In the genomic region with DNA sequence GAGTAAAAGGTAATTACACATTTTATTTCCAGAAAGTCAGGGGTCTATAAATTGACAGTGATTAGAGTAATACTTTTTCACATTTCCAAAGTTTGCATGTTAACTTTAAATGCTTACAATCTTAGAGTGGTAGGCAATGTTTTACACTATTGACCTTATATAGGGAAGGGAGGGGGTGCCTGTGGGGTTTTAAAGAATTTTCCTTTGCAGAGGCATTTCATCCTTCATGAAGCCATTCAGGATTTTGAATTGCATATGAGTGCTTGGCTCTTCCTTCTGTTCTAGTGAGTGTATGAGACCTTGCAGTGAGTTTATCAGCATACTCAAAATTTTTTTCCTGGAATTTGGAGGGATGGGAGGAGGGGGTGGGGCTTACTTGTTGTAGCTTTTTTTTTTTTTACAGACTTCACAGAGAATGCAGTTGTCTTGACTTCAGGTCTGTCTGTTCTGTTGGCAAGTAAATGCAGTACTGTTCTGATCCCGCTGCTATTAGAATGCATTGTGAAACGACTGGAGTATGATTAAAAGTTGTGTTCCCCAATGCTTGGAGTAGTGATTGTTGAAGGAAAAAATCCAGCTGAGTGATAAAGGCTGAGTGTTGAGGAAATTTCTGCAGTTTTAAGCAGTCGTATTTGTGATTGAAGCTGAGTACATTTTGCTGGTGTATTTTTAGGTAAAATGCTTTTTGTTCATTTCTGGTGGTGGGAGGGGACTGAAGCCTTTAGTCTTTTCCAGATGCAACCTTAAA, we compare ENCODE assay signal across 9 cellular contexts. TPM values are rescaled to one million over a fixed set of nuclear protein-coding genes. Genes with fewer than 3 reads are reported as not detected.
DNase-seq lines count a peak whose midpoint lies in the region; ATAC-seq and TF ChIP-seq lines count a peak whose summit lies in the region.
"Had no signal": no experiment of that assay in that cellular context is flagged by ENCODE, and none has a peak within 500 bp of the region (broad histone marks: within the 10 kb centered on the region; RNA-seq: fewer than 3 reads in every experiment).

No MANE protein-coding gene starts in this region.

- H3K27ac Mint-ChIP-seq in activated T-helper 2 cell treated with anti-CD3 and anti-CD28 coated beads, Interferon-gamma antibody, Interleukin-2, Interleukin-4, amounts not matched to agents 10 μg/mL and 5 μg/mL and 100 μg/mL, durations not matched to agents 14 hours and 24 hours and 36 hours = peak overlapping the region; percentile 74
- H3K27ac Mint-ChIP-seq: memory B cell had no signal

- peaks cover 37% of the 10 kb centered on the region for H3K4me1 Mint-ChIP-seq in activated T-helper 2 cell treated with anti-CD3 and anti-CD28 coated beads, Interferon-gamma antibody, Interleukin-2, Interleukin-4, amounts not matched to agents 10 μg/mL and 5 μg/mL and 100 μg/mL, durations not matched to agents 14 hours and 24 hours and 36 hours (ENCODE audit: low read depth)

- H3K4me3 ChIP-seq in right atrium auricular region (peak overlapping the region; percentile 75 to 79), thymus (ENCODE audit: low read length) (peak overlapping the region; percentile 100)

- under 1% methylated on average over 3 of the region's 3 CpGs for WGBS in thymus

- ATAC-seq in Right ventricle myocardium inferior = no peak
- no peak for ATAC-seq in HG03280 (IDR thresholded peaks at IDR 0.05; ENCODE audit: unreplicated experiment)

- H3K36me3 ChIP-seq in right atrium auricular region (peaks cover 71% of the 10 kb centered on the region), thymus (ENCODE audit: control insufficient read depth, insufficient read depth) (peaks cover 55% of the 10 kb centered on the region)

- H3K9me3 ChIP-seq in right atrium auricular region (no peaks in the 10 kb centered on the region), thymus (ENCODE audit: control insufficient read depth) (no peaks in the 10 kb centered on the region)

- H3K4me3 Mint-ChIP-seq in activated T-helper 2 cell treated with anti-CD3 and anti-CD28 coated beads, Interferon-gamma antibody, Interleukin-2, Interleukin-4, amounts not matched to agents 10 μg/mL and 5 μg/mL and 100 μg/mL, durations not matched to agents 14 hours and 24 hours and 36 hours (ENCODE audit: low read depth) = no peak overlapping the region
- H3K4me3 Mint-ChIP-seq: memory B cell had no signal

- no peaks in the 10 kb centered on the region for H3K9me3 Mint-ChIP-seq in activated T-helper 2 cell treated with anti-CD3 and anti-CD28 coated beads, Interferon-gamma antibody, Interleukin-2, Interleukin-4, amounts not matched to agents 10 μg/mL and 5 μg/mL and 100 μg/mL, durations not matched to agents 14 hours and 24 hours and 36 hours
- H3K9me3 Mint-ChIP-seq: memory B cell had no signal

- no peak for TF ChIP-seq CTCF in right atrium auricular region (IDR thresholded peaks at IDR 0.05)

- no peaks in the 10 kb centered on the region for H3K36me3 Mint-ChIP-seq in activated T-helper 2 cell treated with anti-CD3 and anti-CD28 coated beads, Interferon-gamma antibody, Interleukin-2, Interleukin-4, amounts not matched to agents 10 μg/mL and 5 μg/mL and 100 μg/mL, durations not matched to agents 14 hours and 24 hours and 36 hours (ENCODE audit: low read depth)

- no peaks in the 10 kb centered on the region for H3K27me3 Mint-ChIP-seq in activated T-helper 2 cell treated with anti-CD3 and anti-CD28 coated beads, Interferon-gamma antibody, Interleukin-2, Interleukin-4, amounts not matched to agents 10 μg/mL and 5 μg/mL and 100 μg/mL, durations not matched to agents 14 hours and 24 hours and 36 hours (ENCODE audit: low read depth)
- H3K27me3 Mint-ChIP-seq: memory B cell had no signal

- DNase-seq in right atrium auricular region (ENCODE audit: low spot score) (no peak), Right ventricle myocardium inferior (ENCODE audit: missing footprints) (no peak), iris pigment epithelial cell (ENCODE audit: low read depth) (peak; percentile 47), NCI-H774 (lab: John Stamatoyannopoulos, UW) (no peak)
- no peak for DNase-seq in activated T-helper 2 cell treated with anti-CD3 and anti-CD28 coated beads, Interferon-gamma antibody, Interleukin-2, Interleukin-4, amounts not matched to agents 10 μg/mL and 5 μg/mL and 100 μg/mL, durations not matched to agents 14 hours and 24 hours and 36 hours (ENCODE audit: low spot score)
- DNase-seq in stimulated activated CD4-positive, alpha-beta T cell treated with anti-CD3 and anti-CD28 coated beads, Interleukin-1b, Interleukin-23, amount 100 ng/mL, for 48 hours = no peak

- H3K27ac ChIP-seq in right atrium auricular region (peak overlapping the region; percentile 97 to 100), thymus (ENCODE audit: low read depth) (peak overlapping the region; percentile 15)

- peaks cover 0 to 38% of the 10 kb centered on the region in 2 donors for H3K4me1 ChIP-seq in right atrium auricular region
- peaks cover 3% of the 10 kb centered on the region for H3K4me1 ChIP-seq in thymus (ENCODE audit: control insufficient read depth, insufficient read depth, low read length)

- intact Hi-C loops in Right ventricle myocardium inferior (cut with DNase I) = no loop called here
- intact Hi-C loops in activated T-helper 2 cell treated with anti-CD3 and anti-CD28 coated beads, Interferon-gamma antibody, Interleukin-2, Interleukin-4, amounts not matched to agents 10 μg/mL and 5 μg/mL and 100 μg/mL, durations not matched to agents 14 hours and 24 hours and 36 hours (cut with micrococcal nuclease) = no loop called here

- H3K27me3 ChIP-seq in right atrium auricular region (no peaks in the 10 kb centered on the region), thymus (ENCODE audit: control insufficient read depth, insufficient read depth) (no peaks in the 10 kb centered on the region)

RNA-seq across cellular contexts. Expression of a gene that starts 5.3 kb away (rescaled TPM):
- 1,000 to 10,000 TPM; 2,120 to 2,577 TPM for total RNA-seq in right atrium auricular region
- total RNA-seq in Right ventricle myocardium inferior = 5,781 TPM
- total RNA-seq in activated T-helper 2 cell treated with anti-CD3 and anti-CD28 coated beads, Interferon-gamma antibody, Interleukin-2, Interleukin-4, amounts not matched to agents 10 μg/mL and 5 μg/mL and 100 μg/mL, durations not matched to agents 14 hours and 24 hours and 36 hours = 4,338 and 4,347 TPM in 2 replicates
- polyA plus RNA-seq in thymus = 682 TPM

RNA-seq across cellular contexts. Expression of a gene that starts 20.8 kb away (rescaled TPM):
- total RNA-seq in right atrium auricular region (10 to 100 TPM; 71.8 to 89.7 TPM), Right ventricle myocardium inferior (55.6 TPM)
- total RNA-seq in activated T-helper 2 cell treated with anti-CD3 and anti-CD28 coated beads, Interferon-gamma antibody, Interleukin-2, Interleukin-4, amounts not matched to agents 10 μg/mL and 5 μg/mL and 100 μg/mL, durations not matched to agents 14 hours and 24 hours and 36 hours = 94.4 and 95.8 TPM in 2 replicates
- 68.1 TPM for polyA plus RNA-seq in thymus

RNA-seq across cellular contexts. Expression of a gene that starts 54.1 kb away (rescaled TPM):
- total RNA-seq in right atrium auricular region = 100 to 1,000 TPM; 114 to 161 TPM
- 72.3 TPM for total RNA-seq in Right ventricle myocardium inferior
- 85.3 and 86.4 TPM in 2 replicates for total RNA-seq in activated T-helper 2 cell treated with anti-CD3 and anti-CD28 coated beads, Interferon-gamma antibody, Interleukin-2, Interleukin-4, amounts not matched to agents 10 μg/mL and 5 μg/mL and 100 μg/mL, durations not matched to agents 14 hours and 24 hours and 36 hours
- polyA plus RNA-seq in thymus = 64.6 TPM
